Comparison of ENCODE assay signal across 1 cellular context in the genomic region with DNA sequence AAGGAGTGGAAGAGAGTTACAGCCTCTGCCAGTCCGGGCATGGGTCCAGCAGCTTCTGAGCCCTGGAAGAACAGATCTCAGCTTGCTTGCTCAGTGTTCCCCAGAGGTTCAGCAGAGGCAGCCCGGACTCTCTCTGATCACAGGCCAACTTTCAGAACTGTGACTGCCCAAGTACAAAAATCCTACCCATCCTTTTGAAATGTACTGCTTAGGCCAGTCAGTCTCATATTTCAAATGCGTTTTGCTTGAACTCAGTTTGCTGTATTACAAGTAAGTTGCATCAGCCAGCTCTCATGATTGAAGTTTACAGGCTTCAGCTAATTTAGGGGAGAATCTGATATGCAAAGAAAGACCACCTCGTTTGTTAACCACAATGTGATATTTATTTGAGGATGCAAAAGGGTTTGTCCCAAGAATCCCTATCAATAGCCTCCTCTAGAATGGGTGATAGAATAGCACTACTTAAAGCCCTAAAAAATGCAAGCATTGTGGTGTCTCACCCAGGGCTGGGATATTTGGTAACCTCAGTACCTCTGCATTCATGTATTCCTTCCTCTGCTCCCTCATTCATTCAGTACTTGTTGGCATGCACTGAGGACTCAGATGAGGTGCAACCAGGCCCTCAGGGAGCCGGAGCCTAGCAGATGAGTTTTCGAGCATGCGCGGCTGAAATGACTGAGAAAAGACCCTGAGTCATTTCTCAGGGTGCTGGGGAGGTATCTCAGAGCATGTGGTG.
TF ChIP-seq lines count a peak whose summit lies in the region.

No MANE protein-coding gene starts in this region.

TF ChIP-seq in HEK293, 187 proteins besides CTCF, POLR2A, EP300 and RAD21 (continued from another document):
- TF ChIP-seq, protein P1, sequence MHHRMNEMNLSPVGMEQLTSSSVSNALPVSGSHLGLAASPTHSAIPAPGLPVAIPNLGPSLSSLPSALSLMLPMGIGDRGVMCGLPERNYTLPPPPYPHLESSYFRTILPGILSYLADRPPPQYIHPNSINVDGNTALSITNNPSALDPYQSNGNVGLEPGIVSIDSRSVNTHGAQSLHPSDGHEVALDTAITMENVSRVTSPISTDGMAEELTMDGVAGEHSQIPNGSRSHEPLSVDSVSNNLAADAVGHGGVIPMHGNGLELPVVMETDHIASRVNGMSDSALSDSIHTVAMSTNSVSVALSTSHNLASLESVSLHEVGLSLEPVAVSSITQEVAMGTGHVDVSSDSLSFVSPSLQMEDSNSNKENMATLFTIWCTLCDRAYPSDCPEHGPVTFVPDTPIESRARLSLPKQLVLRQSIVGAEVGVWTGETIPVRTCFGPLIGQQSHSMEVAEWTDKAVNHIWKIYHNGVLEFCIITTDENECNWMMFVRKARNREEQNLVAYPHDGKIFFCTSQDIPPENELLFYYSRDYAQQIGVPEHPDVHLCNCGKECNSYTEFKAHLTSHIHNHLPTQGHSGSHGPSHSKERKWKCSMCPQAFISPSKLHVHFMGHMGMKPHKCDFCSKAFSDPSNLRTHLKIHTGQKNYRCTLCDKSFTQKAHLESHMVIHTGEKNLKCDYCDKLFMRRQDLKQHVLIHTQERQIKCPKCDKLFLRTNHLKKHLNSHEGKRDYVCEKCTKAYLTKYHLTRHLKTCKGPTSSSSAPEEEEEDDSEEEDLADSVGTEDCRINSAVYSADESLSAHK (tag by site-specific recombination; IDR thresholded peaks at IDR 0.05) = peak; percentile 52
- no peak for TF ChIP-seq ZNF391 (tag by site-specific recombination; IDR thresholded peaks at IDR 0.05; ENCODE audit: borderline replicate concordance, low read depth)
- TF ChIP-seq, protein P2, sequence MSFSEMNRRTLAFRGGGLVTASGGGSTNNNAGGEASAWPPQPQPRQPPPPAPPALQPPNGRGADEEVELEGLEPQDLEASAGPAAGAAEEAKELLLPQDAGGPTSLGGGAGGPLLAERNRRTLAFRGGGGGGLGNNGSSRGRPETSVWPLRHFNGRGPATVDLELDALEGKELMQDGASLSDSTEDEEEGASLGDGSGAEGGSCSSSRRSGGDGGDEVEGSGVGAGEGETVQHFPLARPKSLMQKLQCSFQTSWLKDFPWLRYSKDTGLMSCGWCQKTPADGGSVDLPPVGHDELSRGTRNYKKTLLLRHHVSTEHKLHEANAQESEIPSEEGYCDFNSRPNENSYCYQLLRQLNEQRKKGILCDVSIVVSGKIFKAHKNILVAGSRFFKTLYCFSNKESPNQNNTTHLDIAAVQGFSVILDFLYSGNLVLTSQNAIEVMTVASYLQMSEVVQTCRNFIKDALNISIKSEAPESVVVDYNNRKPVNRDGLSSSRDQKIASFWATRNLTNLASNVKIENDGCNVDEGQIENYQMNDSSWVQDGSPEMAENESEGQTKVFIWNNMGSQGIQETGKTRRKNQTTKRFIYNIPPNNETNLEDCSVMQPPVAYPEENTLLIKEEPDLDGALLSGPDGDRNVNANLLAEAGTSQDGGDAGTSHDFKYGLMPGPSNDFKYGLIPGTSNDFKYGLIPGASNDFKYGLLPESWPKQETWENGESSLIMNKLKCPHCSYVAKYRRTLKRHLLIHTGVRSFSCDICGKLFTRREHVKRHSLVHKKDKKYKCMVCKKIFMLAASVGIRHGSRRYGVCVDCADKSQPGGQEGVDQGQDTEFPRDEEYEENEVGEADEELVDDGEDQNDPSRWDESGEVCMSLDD (tag by site-specific recombination; IDR thresholded peaks at IDR 0.05) = 0 out of 2 replicates have a peak, but pooled peaks have one; percentile 30
- TF ChIP-seq ZNF223 (tag by site-specific recombination; IDR thresholded peaks at IDR 0.05) = no peak
- 0 out of 2 replicates have a peak, but pooled peaks have one; percentile 31 for TF ChIP-seq ZNF561 (tag by site-specific recombination; IDR thresholded peaks at IDR 0.05; ENCODE audit: borderline replicate concordance)
- no peak for TF ChIP-seq ZNF501 (tag by site-specific recombination; IDR thresholded peaks at IDR 0.05)
- 0 out of 2 replicates have a peak, but pooled peaks have one; percentile 44 for TF ChIP-seq ZNF660 (tag by site-specific recombination; IDR thresholded peaks at IDR 0.05)
- no peak for TF ChIP-seq ZFP69B (tag by site-specific recombination; IDR thresholded peaks at IDR 0.05)
- TF ChIP-seq IKZF3 (tag by site-specific recombination; IDR thresholded peaks at IDR 0.05) = peak; percentile 63
- TF ChIP-seq ZIC2 (tag by site-specific recombination; IDR thresholded peaks at IDR 0.05) = no peak
- TF ChIP-seq ZNF146 (tag by site-specific recombination; IDR thresholded peaks at IDR 0.05) = no peak
- TF ChIP-seq, protein P3, sequence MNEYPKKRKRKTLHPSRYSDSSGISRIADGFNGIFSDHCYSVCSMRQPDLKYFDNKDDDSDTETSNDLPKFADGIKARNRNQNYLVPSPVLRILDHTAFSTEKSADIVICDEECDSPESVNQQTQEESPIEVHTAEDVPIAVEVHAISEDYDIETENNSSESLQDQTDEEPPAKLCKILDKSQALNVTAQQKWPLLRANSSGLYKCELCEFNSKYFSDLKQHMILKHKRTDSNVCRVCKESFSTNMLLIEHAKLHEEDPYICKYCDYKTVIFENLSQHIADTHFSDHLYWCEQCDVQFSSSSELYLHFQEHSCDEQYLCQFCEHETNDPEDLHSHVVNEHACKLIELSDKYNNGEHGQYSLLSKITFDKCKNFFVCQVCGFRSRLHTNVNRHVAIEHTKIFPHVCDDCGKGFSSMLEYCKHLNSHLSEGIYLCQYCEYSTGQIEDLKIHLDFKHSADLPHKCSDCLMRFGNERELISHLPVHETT (tag by site-specific recombination; IDR thresholded peaks at IDR 0.05) = no peak
- TF ChIP-seq, protein P4, sequence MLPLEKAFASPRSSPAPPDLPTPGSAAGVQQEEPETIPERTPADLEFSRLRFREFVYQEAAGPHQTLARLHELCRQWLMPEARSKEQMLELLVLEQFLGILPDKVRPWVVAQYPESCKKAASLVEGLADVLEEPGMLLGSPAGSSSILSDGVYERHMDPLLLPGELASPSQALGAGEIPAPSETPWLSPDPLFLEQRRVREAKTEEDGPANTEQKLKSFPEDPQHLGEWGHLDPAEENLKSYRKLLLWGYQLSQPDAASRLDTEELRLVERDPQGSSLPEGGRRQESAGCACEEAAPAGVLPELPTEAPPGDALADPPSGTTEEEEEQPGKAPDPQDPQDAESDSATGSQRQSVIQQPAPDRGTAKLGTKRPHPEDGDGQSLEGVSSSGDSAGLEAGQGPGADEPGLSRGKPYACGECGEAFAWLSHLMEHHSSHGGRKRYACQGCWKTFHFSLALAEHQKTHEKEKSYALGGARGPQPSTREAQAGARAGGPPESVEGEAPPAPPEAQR (tag by site-specific recombination; IDR thresholded peaks at IDR 0.05) = no peak
- no peak for TF ChIP-seq ZNF112 (tag by site-specific recombination; IDR thresholded peaks at IDR 0.05)
- TF ChIP-seq, protein P5, sequence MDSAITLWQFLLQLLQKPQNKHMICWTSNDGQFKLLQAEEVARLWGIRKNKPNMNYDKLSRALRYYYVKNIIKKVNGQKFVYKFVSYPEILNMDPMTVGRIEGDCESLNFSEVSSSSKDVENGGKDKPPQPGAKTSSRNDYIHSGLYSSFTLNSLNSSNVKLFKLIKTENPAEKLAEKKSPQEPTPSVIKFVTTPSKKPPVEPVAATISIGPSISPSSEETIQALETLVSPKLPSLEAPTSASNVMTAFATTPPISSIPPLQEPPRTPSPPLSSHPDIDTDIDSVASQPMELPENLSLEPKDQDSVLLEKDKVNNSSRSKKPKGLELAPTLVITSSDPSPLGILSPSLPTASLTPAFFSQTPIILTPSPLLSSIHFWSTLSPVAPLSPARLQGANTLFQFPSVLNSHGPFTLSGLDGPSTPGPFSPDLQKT (IDR thresholded peaks at IDR 0.05; ENCODE audit: borderline replicate concordance, low read depth, low read length) = no peak
- no peak for TF ChIP-seq ZNF610 (tag by site-specific recombination; IDR thresholded peaks at IDR 0.05; ENCODE audit: borderline replicate concordance)
- TF ChIP-seq, protein P6, sequence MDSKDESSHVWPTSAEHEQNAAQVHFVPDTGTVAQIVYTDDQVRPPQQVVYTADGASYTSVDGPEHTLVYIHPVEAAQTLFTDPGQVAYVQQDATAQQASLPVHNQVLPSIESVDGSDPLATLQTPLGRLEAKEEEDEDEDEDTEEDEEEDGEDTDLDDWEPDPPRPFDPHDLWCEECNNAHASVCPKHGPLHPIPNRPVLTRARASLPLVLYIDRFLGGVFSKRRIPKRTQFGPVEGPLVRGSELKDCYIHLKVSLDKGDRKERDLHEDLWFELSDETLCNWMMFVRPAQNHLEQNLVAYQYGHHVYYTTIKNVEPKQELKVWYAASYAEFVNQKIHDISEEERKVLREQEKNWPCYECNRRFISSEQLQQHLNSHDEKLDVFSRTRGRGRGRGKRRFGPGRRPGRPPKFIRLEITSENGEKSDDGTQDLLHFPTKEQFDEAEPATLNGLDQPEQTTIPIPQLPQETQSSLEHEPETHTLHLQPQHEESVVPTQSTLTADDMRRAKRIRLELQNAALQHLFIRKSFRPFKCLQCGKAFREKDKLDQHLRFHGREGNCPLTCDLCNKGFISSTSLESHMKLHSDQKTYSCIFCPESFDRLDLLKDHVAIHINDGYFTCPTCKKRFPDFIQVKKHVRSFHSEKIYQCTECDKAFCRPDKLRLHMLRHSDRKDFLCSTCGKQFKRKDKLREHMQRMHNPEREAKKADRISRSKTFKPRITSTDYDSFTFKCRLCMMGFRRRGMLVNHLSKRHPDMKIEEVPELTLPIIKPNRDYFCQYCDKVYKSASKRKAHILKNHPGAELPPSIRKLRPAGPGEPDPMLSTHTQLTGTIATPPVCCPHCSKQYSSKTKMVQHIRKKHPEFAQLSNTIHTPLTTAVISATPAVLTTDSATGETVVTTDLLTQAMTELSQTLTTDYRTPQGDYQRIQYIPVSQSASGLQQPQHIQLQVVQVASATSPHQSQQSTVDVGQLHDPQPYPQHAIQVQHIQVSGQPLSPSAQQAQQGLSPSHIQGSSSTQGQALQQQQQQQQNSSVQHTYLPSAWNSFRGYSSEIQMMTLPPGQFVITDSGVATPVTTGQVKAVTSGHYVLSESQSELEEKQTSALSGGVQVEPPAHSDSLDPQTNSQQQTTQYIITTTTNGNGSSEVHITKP (tag by site-specific recombination; IDR thresholded peaks at IDR 0.05) = peak; percentile 70
- TF ChIP-seq SP7 (tag by site-specific recombination; IDR thresholded peaks at IDR 0.05) = peak; percentile 36
- no peak for TF ChIP-seq RBAK (tag by site-specific recombination; IDR thresholded peaks at IDR 0.05)
- no peak for TF ChIP-seq ZNF621 (tag by site-specific recombination; IDR thresholded peaks at IDR 0.05)
- no peak for TF ChIP-seq SALL2 (tag by site-specific recombination; IDR thresholded peaks at IDR 0.05; ENCODE audit: borderline replicate concordance)
